18 cellular contexts compared by ENCODE assay signal in the genomic region with DNA sequence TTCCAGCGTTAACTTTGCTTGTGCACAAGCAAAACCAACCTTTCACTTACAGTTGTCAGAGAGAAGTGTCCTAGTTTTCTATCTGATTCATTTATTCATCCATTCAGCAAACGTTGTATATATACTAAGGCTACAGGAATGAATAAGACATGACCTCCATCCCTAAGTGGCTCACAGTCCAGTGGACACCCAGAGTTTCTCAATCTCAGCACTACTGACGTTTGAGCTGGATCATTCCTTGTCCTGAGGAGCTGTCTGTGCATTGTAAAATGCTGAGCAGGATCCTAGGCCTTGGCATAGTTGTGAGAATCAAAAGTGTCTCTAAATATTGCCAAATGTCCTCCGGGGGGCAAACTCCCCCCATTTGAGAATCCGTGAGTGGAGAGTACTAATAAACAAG.
"Had no signal": no experiment of that assay in that cellular context is flagged by ENCODE, and none has a peak within 500 bp of the region (broad histone marks: within the 10 kb centered on the region; RNA-seq: fewer than 3 reads in every experiment).

No MANE protein-coding gene starts in this region.

- DNase-seq: activated CD4-positive, alpha-beta T cell treated with anti-CD3 and anti-CD28 coated beads, Interleukin-2, amount 50 U/mL, for 4 hours; activated naive CD4-positive, alpha-beta T cell treated with anti-CD3 and anti-CD28 coated beads, Interleukin-2, amount 10 ng/mL, durations not matched to agents 7 days and 5 days; esophagus squamous epithelium; heart right ventricle; left colon; lower lobe of right lung; right cardiac atrium; stimulated activated CD4-positive, alpha-beta T cell treated with anti-CD3 and anti-CD28 coated beads, Interleukin-4, amount 100 ng/mL, for 4 hours; stimulated activated CD8-positive, alpha-beta memory T cell treated with anti-CD3 and anti-CD28 coated beads, Interleukin-4, amount 100 ng/mL, for 48 hours; stimulated activated naive CD8-positive, alpha-beta T cell treated with anti-CD3 and anti-CD28 coated beads, Interleukin-15, Interleukin-2, amounts not matched to agents 100 U/mL and 50 U/mL, for 24 hours; T-helper 1 cell; T1000; trophoblast cell had no signal

- H3K9me3 ChIP-seq: esophagus squamous epithelium, gastroesophageal sphincter, heart right ventricle, lower lobe of right lung had no signal

- ATAC-seq: activated CD4-positive, CD25-positive, alpha-beta regulatory T cell treated with anti-CD3 and anti-CD28 coated beads, Interleukin-2, amount 50 U/mL, for 24 hours; activated T-helper 17 cell treated with anti-CD3 and anti-CD28 coated beads, Interleukin-2, amount 50 U/mL, for 72 hours; gastroesophageal sphincter; heart right ventricle; left colon; lower lobe of right lung; right cardiac atrium; stimulated activated naive CD8-positive, alpha-beta T cell treated with anti-CD3 and anti-CD28 coated beads, Interleukin-15, Interleukin-2, amounts not matched to agents 100 U/mL and 50 U/mL, for 24 hours had no signal

- H3K27me3 ChIP-seq: esophagus squamous epithelium, gastroesophageal sphincter, heart right ventricle had no signal

- H3K4me3 ChIP-seq: cardiac muscle cell, esophagus squamous epithelium, gastroesophageal sphincter, heart right ventricle, lower lobe of right lung, smooth muscle cell had no signal

- H3K27ac ChIP-seq: cardiac muscle cell, esophagus squamous epithelium, gastroesophageal sphincter, heart right ventricle, lower lobe of right lung had no signal

- H3K36me3 ChIP-seq: cardiac muscle cell, esophagus squamous epithelium, gastroesophageal sphincter, heart right ventricle, lower lobe of right lung had no signal

- H3K4me2 ChIP-seq: smooth muscle cell had no signal

- H3K4me1 ChIP-seq: gastroesophageal sphincter, lower lobe of right lung had no signal
